Comparison of ENCODE assay signal across 7 cellular contexts in genomic region chr13:99614465-99614885, GRCh38. TPM values are rescaled to one million over a fixed set of nuclear protein-coding genes. Genes with fewer than 3 reads are reported as not detected.
DNase-seq lines count a peak whose midpoint lies in the region; ATAC-seq and TF ChIP-seq lines count a peak whose summit lies in the region.

No MANE protein-coding gene starts in this region.

- intact Hi-C loops in activated CD8-positive, alpha-beta T cell treated with anti-CD3 and anti-CD28 coated beads for 36 hours (cut with micrococcal nuclease): no loop called here
- intact Hi-C loops in mucosa of descending colon (cut with DNase I, micrococcal nuclease): no loop called here
- intact Hi-C loops in lower leg skin (cut with DNase I; ENCODE audit: low total_unique reads): no loop called here

- no peaks in the 10 kb centered on the region for H3K27me3 Mint-ChIP-seq in activated CD8-positive, alpha-beta T cell treated with anti-CD3 and anti-CD28 coated beads for 36 hours

- no peak overlapping the region for H3K4me3 Mint-ChIP-seq in activated CD8-positive, alpha-beta T cell treated with anti-CD3 and anti-CD28 coated beads for 36 hours

- peaks cover 10% of the 10 kb centered on the region for H3K4me1 ChIP-seq in mucosa of descending colon (ENCODE audit: low read depth)

- 42 to 45% methylated on average over 9 of the region's 9 CpGs for WGBS in lower leg skin, 2 donors

- POLR2A ChIA-PET in activated CD8-positive, alpha-beta T cell treated with anti-CD3 and anti-CD28 coated beads for 36 hours (lab: Charles Lee): no interaction called here

- ATAC-seq in GM21528 (IDR thresholded peaks at IDR 0.05; ENCODE audit: low FRiP score, unreplicated experiment): peak; percentile 63
- ATAC-seq in activated CD8-positive, alpha-beta T cell treated with anti-CD3 and anti-CD28 coated beads for 36 hours: peak; percentile 83
- peak; percentile 29 for ATAC-seq in mucosa of descending colon

- H3K27ac Mint-ChIP-seq in activated CD8-positive, alpha-beta T cell treated with anti-CD3 and anti-CD28 coated beads for 36 hours: no peak overlapping the region

- no peak overlapping the region for H3K4me3 ChIP-seq in mucosa of descending colon
- no peak overlapping the region for H3K4me3 ChIP-seq in lower leg skin (ENCODE audit: low read depth, poor library complexity, severe bottlenecking)

- H3K36me3 Mint-ChIP-seq in activated CD8-positive, alpha-beta T cell treated with anti-CD3 and anti-CD28 coated beads for 36 hours (ENCODE audit: low read depth): no peaks in the 10 kb centered on the region

- peak; percentile 52 for DNase-seq in M059J (ENCODE audit: low read depth)
- peak; percentile 23 for DNase-seq in activated CD8-positive, alpha-beta T cell treated with anti-CD3 and anti-CD28 coated beads for 36 hours
- DNase-seq in mucosa of descending colon: peak in 1 of 3 donors; percentile 22
- DNase-seq in lower leg skin (ENCODE audit: low spot score in 2 of 2): no peak
- no peak for DNase-seq in NCI-H446 treated with DMSO at 0.1 percent for 48 hours (lab: John Stamatoyannopoulos, UW)

- H3K36me3 ChIP-seq in mucosa of descending colon (ENCODE audit: low read depth): no peaks in the 10 kb centered on the region

- CTCF ChIA-PET in activated CD8-positive, alpha-beta T cell treated with anti-CD3 and anti-CD28 coated beads for 36 hours (lab: Charles Lee): interaction anchor here (0.9 to 2.3 kb wide), 3 partner anchors 8 to 178 kb away, joined by 3 to 12 read pairs (median 4); partner anchors contain the start of gene CLYBL

- H3K9me3 Mint-ChIP-seq in activated CD8-positive, alpha-beta T cell treated with anti-CD3 and anti-CD28 coated beads for 36 hours: no peaks in the 10 kb centered on the region

- peaks cover 36% of the 10 kb centered on the region for H3K4me1 Mint-ChIP-seq in activated CD8-positive, alpha-beta T cell treated with anti-CD3 and anti-CD28 coated beads for 36 hours (ENCODE audit: low read depth)

- H3K9me3 ChIP-seq in mucosa of descending colon: no peaks in the 10 kb centered on the region

- TF ChIP-seq CTCF in GM12874 (IDR thresholded peaks at IDR 0.05; ENCODE audit: insufficient read depth, low read depth, low read length): peak; percentile 37
- TF ChIP-seq CTCF in activated CD8-positive, alpha-beta T cell treated with anti-CD3 and anti-CD28 coated beads for 36 hours (IDR thresholded peaks at IDR 0.05): no peak
- no peak for TF ChIP-seq CTCF in mucosa of descending colon (IDR thresholded peaks at IDR 0.05)
- TF ChIP-seq CTCF in lower leg skin (IDR thresholded peaks at IDR 0.05): no peak

- TF ChIP-seq POLR2A in lower leg skin (IDR thresholded peaks at IDR 0.05): no peak

RNA-seq across cellular contexts. Expression of gene CLYBL, which starts 8.0 kb away (rescaled TPM):
- 0.07 and 0.12 TPM in 2 replicates for total RNA-seq in M059J (2014; rRNA removed; shearing (Covaris generic))
- total RNA-seq in activated CD8-positive, alpha-beta T cell treated with anti-CD3 and anti-CD28 coated beads for 36 hours: 1 to 10 TPM; 9.1 to 9.6 TPM
- total RNA-seq in mucosa of descending colon (10 to 100 TPM; 15.8 to 45.0 (median 25.5) TPM), lower leg skin (1 to 10 TPM; 3.6 to 5.8 (median 4.4) TPM)

Comparison
In these comparisons a context has a peak if more than half of its experiments do, and no peak if none do; other contexts are left out.
1. ATAC-seq: peak in every context shown above with its lines; median percentile 83 in activated CD8-positive, alpha-beta T cell treated with anti-CD3 and anti-CD28 coated beads for 36 hours; 63 in GM21528; 29 in mucosa of descending colon.
2. DNase-seq: peak in M059J (single experiment) and activated CD8-positive, alpha-beta T cell treated with anti-CD3 and anti-CD28 coated beads for 36 hours (single experiment); none in lower leg skin (0 of 2) and NCI-H446 treated with DMSO at 0.1 percent for 48 hours (single experiment).